In genomic region chr3:146128179-146128578, GRCh38 we compare ENCODE assay signal across 24 cellular contexts.
"Had no signal": no experiment of that assay in that cellular context is flagged by ENCODE, and none has a peak within 500 bp of the region (broad histone marks: within the 10 kb centered on the region; RNA-seq: fewer than 3 reads in every experiment).

No MANE protein-coding gene starts in this region.

- ATAC-seq: effector memory CD8-positive, alpha-beta T cell; heart right ventricle; left cardiac atrium; left ventricle myocardium superior; mucosa of descending colon; natural killer cell treated with Interleukin-12 subunit alpha and Interleukin-12 subunit beta and Interleukin-15 and Interleukin-18, amount 100 ng/mL, for 72 hours; sciatic nerve; stimulated activated effector memory CD8-positive, alpha-beta T cell treated with anti-CD3 and anti-CD28 coated beads, Interleukin-12 subunit alpha, Interleukin-12 subunit beta, amount 100 ng/mL, for 72 hours; upper lobe of right lung had no signal

- H3K36me3 Mint-ChIP-seq: memory B cell; naive B cell; stimulated activated effector memory CD8-positive, alpha-beta T cell treated with anti-CD3 and anti-CD28 coated beads, Interleukin-12 subunit alpha, Interleukin-12 subunit beta, amount 100 ng/mL, for 72 hours had no signal

- DNase-seq: cortex of kidney; effector memory CD8-positive, alpha-beta T cell; erythroblast; esophagus squamous epithelium; foreskin melanocyte; glutamatergic neuron; heart right ventricle; hippocampal formation; left cardiac atrium; left ventricle myocardium superior; mucosa of descending colon; naive B cell; stimulated activated CD4-positive, alpha-beta T cell treated with anti-CD3 and anti-CD28 coated beads, Interleukin-2, amount 100 ng/mL, for 24 hours; stimulated activated CD4-positive, alpha-beta T cell treated with anti-CD3 and anti-CD28 coated beads, Interleukin-4, amount 100 ng/mL, for 24 hours; stimulated activated naive CD4-positive, alpha-beta T cell treated with Interleukin-2 at 50 U/mL for 16 hours; transverse colon; upper lobe of right lung; uterus had no signal

- H3K4me1 Mint-ChIP-seq: memory B cell; naive B cell; neural crest cell; stimulated activated effector memory CD8-positive, alpha-beta T cell treated with anti-CD3 and anti-CD28 coated beads, Interleukin-12 subunit alpha, Interleukin-12 subunit beta, amount 100 ng/mL, for 72 hours had no signal

- H3K9me3 Mint-ChIP-seq: memory B cell, naive B cell, neural crest cell had no signal

- H3K27ac Mint-ChIP-seq: effector memory CD8-positive, alpha-beta T cell; memory B cell; naive B cell; natural killer cell treated with Interleukin-12 subunit alpha and Interleukin-12 subunit beta and Interleukin-15 and Interleukin-18, amount 100 ng/mL, for 72 hours; progenitor cell of endocrine pancreas; stimulated activated effector memory CD8-positive, alpha-beta T cell treated with anti-CD3 and anti-CD28 coated beads, Interleukin-12 subunit alpha, Interleukin-12 subunit beta, amount 100 ng/mL, for 72 hours had no signal

- H3K4me3 Mint-ChIP-seq: effector memory CD8-positive, alpha-beta T cell; memory B cell; naive B cell; natural killer cell treated with Interleukin-12 subunit alpha and Interleukin-12 subunit beta and Interleukin-15 and Interleukin-18, amount 100 ng/mL, for 72 hours; neural crest cell; stimulated activated effector memory CD8-positive, alpha-beta T cell treated with anti-CD3 and anti-CD28 coated beads, Interleukin-12 subunit alpha, Interleukin-12 subunit beta, amount 100 ng/mL, for 72 hours had no signal

- H3K27me3 Mint-ChIP-seq: effector memory CD8-positive, alpha-beta T cell; memory B cell; naive B cell; natural killer cell treated with Interleukin-12 subunit alpha and Interleukin-12 subunit beta and Interleukin-15 and Interleukin-18, amount 100 ng/mL, for 72 hours; progenitor cell of endocrine pancreas had no signal
